8 cellular contexts compared by ENCODE assay signal in the genomic region with DNA sequence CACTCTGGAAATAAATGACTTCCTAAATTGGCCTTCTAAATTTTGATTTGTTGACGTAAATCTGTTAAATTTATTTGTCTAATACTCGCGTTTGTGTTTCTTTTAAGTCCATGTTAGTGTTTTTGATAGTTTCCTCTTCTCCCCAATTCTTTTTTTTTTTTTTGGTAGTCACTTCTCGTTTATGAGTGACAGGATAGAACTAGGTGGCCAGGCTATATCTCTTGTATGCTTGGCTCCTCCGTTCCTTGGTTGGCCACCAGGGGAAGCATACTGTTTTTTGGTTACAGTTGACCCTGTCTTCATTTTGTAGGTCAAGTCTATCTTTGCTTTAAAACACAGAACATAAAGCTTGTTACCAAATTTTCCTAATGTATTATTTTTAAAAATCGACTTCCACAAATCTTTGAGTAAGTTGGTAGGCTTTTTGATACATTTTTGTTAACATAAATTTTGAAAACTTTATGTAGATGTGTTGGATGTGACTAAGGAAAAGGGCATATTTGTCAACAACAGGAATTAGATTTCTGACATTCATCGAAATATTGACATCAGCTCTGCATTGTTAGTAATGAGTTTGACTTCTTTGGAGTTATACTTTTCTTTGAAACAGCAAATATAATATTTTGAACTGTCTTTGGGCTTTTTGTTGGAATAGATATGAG. TPM values are rescaled to one million over a fixed set of nuclear protein-coding genes. Genes with fewer than 3 reads are reported as not detected.
DNase-seq lines count a peak whose midpoint lies in the region; ATAC-seq, FAIRE-seq and TF ChIP-seq lines count a peak whose summit lies in the region.

No MANE protein-coding gene starts in this region.

- H3K4me1 Mint-ChIP-seq in activated naive CD8-positive, alpha-beta T cell treated with anti-CD3 and anti-CD28 coated beads for 36 hours = peaks cover 40% of the 10 kb centered on the region
- peaks cover 28% of the 10 kb centered on the region for H3K4me1 Mint-ChIP-seq in progenitor cell of endocrine pancreas (ENCODE audit: low read depth)

- H3K4me3 ChIP-seq in NB4 (ENCODE audit: low read depth, low read length) = peak overlapping the region; percentile 94

- H3K36me3 Mint-ChIP-seq in activated naive CD8-positive, alpha-beta T cell treated with anti-CD3 and anti-CD28 coated beads for 36 hours = peaks cover 12% of the 10 kb centered on the region
- peaks cover 7% of the 10 kb centered on the region for H3K36me3 Mint-ChIP-seq in progenitor cell of endocrine pancreas (ENCODE audit: insufficient read depth)

- peak overlapping the region; percentile 52 for H3K27ac Mint-ChIP-seq in activated naive CD8-positive, alpha-beta T cell treated with anti-CD3 and anti-CD28 coated beads for 36 hours
- peak overlapping the region; percentile 63 for H3K27ac Mint-ChIP-seq in progenitor cell of endocrine pancreas

- peak; percentile 75 for DNase-seq in AG08395 (ENCODE audit: low spot score)
- peak; percentile 80 for DNase-seq in GM19239 (ENCODE audit: insufficient read length, low spot score)
- peak; percentile 88 for DNase-seq in NB4 (ENCODE audit: low read depth)
- peak; percentile 43 for DNase-seq in SK-N-DZ (ENCODE audit: low spot score)
- DNase-seq in activated naive CD8-positive, alpha-beta T cell treated with anti-CD3 and anti-CD28 coated beads for 36 hours = peak; percentile 65
- DNase-seq in Right ventricle myocardium superior = peak; percentile 77
- DNase-seq in progenitor cell of endocrine pancreas (ENCODE audit: low spot score, unreplicated experiment) = no peak

- peak; percentile 76 for TF ChIP-seq CTCF in NB4 (IDR thresholded peaks at IDR 0.05; ENCODE audit: low read depth, low read length)
- peak; percentile 83 for TF ChIP-seq CTCF in progenitor cell of endocrine pancreas (IDR thresholded peaks at IDR 0.05; ENCODE audit: unreplicated experiment)

- FAIRE-seq in GM19239 (lab: Jason Lieb, UNC) = peak; percentile 90

- H3K4me3 Mint-ChIP-seq in activated naive CD8-positive, alpha-beta T cell treated with anti-CD3 and anti-CD28 coated beads for 36 hours = peak overlapping the region; percentile 84
- H3K4me3 Mint-ChIP-seq in progenitor cell of endocrine pancreas (ENCODE audit: low read depth) = peak overlapping the region; percentile 90

- no peak for ATAC-seq in Right ventricle myocardium superior (ENCODE audit: poor library complexity)
- ATAC-seq in GM21723 (IDR thresholded peaks at IDR 0.05; ENCODE audit: unreplicated experiment) = no peak

- H3K9me3 Mint-ChIP-seq in activated naive CD8-positive, alpha-beta T cell treated with anti-CD3 and anti-CD28 coated beads for 36 hours = no peaks in the 10 kb centered on the region
- H3K9me3 Mint-ChIP-seq in progenitor cell of endocrine pancreas (ENCODE audit: low read depth) = no peaks in the 10 kb centered on the region

- H3K27me3 Mint-ChIP-seq in activated naive CD8-positive, alpha-beta T cell treated with anti-CD3 and anti-CD28 coated beads for 36 hours = no peaks in the 10 kb centered on the region
- no peaks in the 10 kb centered on the region for H3K27me3 Mint-ChIP-seq in progenitor cell of endocrine pancreas

- intact Hi-C loops in Right ventricle myocardium superior (cut with DNase I) = no loop called here

- no peak for TF ChIP-seq POLR2A in NB4 (IDR thresholded peaks at IDR 0.05; ENCODE audit: extremely low read depth, insufficient read length)

RNA-seq across cellular contexts. Expression of gene RCOR1, which starts 2.2 kb away (rescaled TPM):
- polyA plus RNA-seq in SK-N-DZ (2014; cell fraction: cytosol; rRNA removed) = 6.5 and 8.2 TPM in 2 replicates
- polyA plus RNA-seq in SK-N-DZ (2014; cell fraction: nucleus; rRNA removed) = 5.2 and 5.6 TPM in 2 replicates
- 10 to 100 TPM; 14.7 to 16.2 TPM for total RNA-seq in activated naive CD8-positive, alpha-beta T cell treated with anti-CD3 and anti-CD28 coated beads for 36 hours
- total RNA-seq in Right ventricle myocardium superior (10.8 TPM), progenitor cell of endocrine pancreas (36.4 and 41.9 TPM in 2 replicates)
